12 cellular contexts compared by ENCODE assay signal in genomic region chr1:233357595-233358446, GRCh38. TPM values are rescaled to one million over a fixed set of nuclear protein-coding genes. Genes with fewer than 3 reads are reported as not detected.
DNase-seq lines count a peak whose midpoint lies in the region; ATAC-seq and TF ChIP-seq lines count a peak whose summit lies in the region.
"Had no signal": no experiment of that assay in that cellular context is flagged by ENCODE, and none has a peak within 500 bp of the region (broad histone marks: within the 10 kb centered on the region; RNA-seq: fewer than 3 reads in every experiment).

No MANE protein-coding gene starts in this region.

- H3K27me3 Mint-ChIP-seq in natural killer cell treated with Interleukin-12 subunit alpha and Interleukin-12 subunit beta and Interleukin-15 and Interleukin-18, amount 100 ng/mL, for 72 hours = peaks cover 9 to 18% of the 10 kb centered on the region in 2 donors
- H3K27me3 Mint-ChIP-seq in natural killer cell (ENCODE audit: low read depth in 2 of 2) = peaks cover 9 to 10% of the 10 kb centered on the region in 2 donors

- peak; percentile 70 to 92 for ATAC-seq in natural killer cell treated with Interleukin-12 subunit alpha and Interleukin-12 subunit beta and Interleukin-15 and Interleukin-18, amount 100 ng/mL, for 72 hours
- ATAC-seq in natural killer cell = no peak
- ATAC-seq in body of pancreas = no peak
- peak; percentile 90 for ATAC-seq in stimulated activated effector memory CD8-positive, alpha-beta T cell treated with anti-CD3 and anti-CD28 coated beads, Interleukin-12 subunit alpha, Interleukin-12 subunit beta, amount 100 ng/mL, for 72 hours

- H3F3A ChIP-seq in smooth muscle cell (ENCODE audit: low read depth) = no peaks in the 10 kb centered on the region

- peak overlapping the region in 1 of 2 donors; percentile 41 for H3K27ac Mint-ChIP-seq in natural killer cell treated with Interleukin-12 subunit alpha and Interleukin-12 subunit beta and Interleukin-15 and Interleukin-18, amount 100 ng/mL, for 72 hours
- no peak overlapping the region for H3K27ac Mint-ChIP-seq in natural killer cell
- peak overlapping the region; percentile 76 for H3K27ac Mint-ChIP-seq in stimulated activated effector memory CD8-positive, alpha-beta T cell treated with anti-CD3 and anti-CD28 coated beads, Interleukin-12 subunit alpha, Interleukin-12 subunit beta, amount 100 ng/mL, for 72 hours

- H3K4me2 ChIP-seq in Karpas-422 (ENCODE audit: low read depth, low read length, poor library complexity, severe bottlenecking) (no peak overlapping the region), smooth muscle cell (no peak overlapping the region)

- H3K27me3 ChIP-seq in Karpas-422 (ENCODE audit: low read length) = no peaks in the 10 kb centered on the region
- H3K27me3 ChIP-seq in body of pancreas = no peaks in the 10 kb centered on the region
- H3K27me3 ChIP-seq in smooth muscle cell (ENCODE audit: low read depth) = peaks cover 5% of the 10 kb centered on the region

- H3K9me3 ChIP-seq in Karpas-422 (ENCODE audit: low read length) (no peaks in the 10 kb centered on the region), body of pancreas (no peaks in the 10 kb centered on the region), smooth muscle cell (replicated peaks; ENCODE audit: low read depth) (no peaks in the 10 kb centered on the region)
- H3K9me3 ChIP-seq: sigmoid colon, thoracic aorta had no signal

- in situ Hi-C loops in GM13977 (cut with MboI; ENCODE audit: low pct_unique_long_range_greater_than_20kb, low sequenced_read_pairs, unreplicated experiment) = no loop called here

- peaks cover 3 to 11% of the 10 kb centered on the region in 2 donors for H3K4me1 Mint-ChIP-seq in natural killer cell treated with Interleukin-12 subunit alpha and Interleukin-12 subunit beta and Interleukin-15 and Interleukin-18, amount 100 ng/mL, for 72 hours (ENCODE audit: low read depth in 2 of 2)
- H3K4me1 Mint-ChIP-seq in natural killer cell = peaks cover 0 to 5% of the 10 kb centered on the region in 2 donors
- peaks cover 29% of the 10 kb centered on the region for H3K4me1 Mint-ChIP-seq in stimulated activated effector memory CD8-positive, alpha-beta T cell treated with anti-CD3 and anti-CD28 coated beads, Interleukin-12 subunit alpha, Interleukin-12 subunit beta, amount 100 ng/mL, for 72 hours

- no peaks in the 10 kb centered on the region for H3K9me3 Mint-ChIP-seq in natural killer cell treated with Interleukin-12 subunit alpha and Interleukin-12 subunit beta and Interleukin-15 and Interleukin-18, amount 100 ng/mL, for 72 hours
- H3K9me3 Mint-ChIP-seq in natural killer cell = no peaks in the 10 kb centered on the region
- peaks cover 4% of the 10 kb centered on the region for H3K9me3 Mint-ChIP-seq in stimulated activated effector memory CD8-positive, alpha-beta T cell treated with anti-CD3 and anti-CD28 coated beads, Interleukin-12 subunit alpha, Interleukin-12 subunit beta, amount 100 ng/mL, for 72 hours

- no peak for TF ChIP-seq CTCF in natural killer cell (IDR thresholded peaks at IDR 0.05)
- no peak for TF ChIP-seq CTCF in body of pancreas (IDR thresholded peaks at IDR 0.05)
- no peak for TF ChIP-seq CTCF in GM13977 (IDR thresholded peaks at IDR 0.05; ENCODE audit: extremely low read depth, insufficient read depth, missing control alignments)
- no peak for TF ChIP-seq CTCF in smooth muscle cell (IDR thresholded peaks at IDR 0.05; ENCODE audit: borderline replicate concordance, insufficient read depth, poor library complexity, severe bottlenecking)

- H3K36me3 Mint-ChIP-seq in natural killer cell treated with Interleukin-12 subunit alpha and Interleukin-12 subunit beta and Interleukin-15 and Interleukin-18, amount 100 ng/mL, for 72 hours = no peaks in the 10 kb centered on the region
- no peaks in the 10 kb centered on the region for H3K36me3 Mint-ChIP-seq in natural killer cell
- no peaks in the 10 kb centered on the region for H3K36me3 Mint-ChIP-seq in stimulated activated effector memory CD8-positive, alpha-beta T cell treated with anti-CD3 and anti-CD28 coated beads, Interleukin-12 subunit alpha, Interleukin-12 subunit beta, amount 100 ng/mL, for 72 hours

- no peak for DNase-seq in natural killer cell treated with Interleukin-12 subunit alpha and Interleukin-12 subunit beta and Interleukin-15 and Interleukin-18, amount 100 ng/mL, for 72 hours (ENCODE audit: low spot score)
- DNase-seq in natural killer cell = no peak
- DNase-seq in Karpas-422 = peak; percentile 59
- DNase-seq in body of pancreas = no peak
- peak in 1 of 2 donors; percentile 53 for DNase-seq in stimulated activated effector memory CD8-positive, alpha-beta T cell treated with anti-CD3 and anti-CD28 coated beads, Interleukin-12 subunit alpha, Interleukin-12 subunit beta, amount 100 ng/mL, for 72 hours (ENCODE audit: low spot score in 2 of 2)
- DNase-seq in GM13977 (ENCODE audit: low spot score) = no peak
- no peak for DNase-seq in smooth muscle cell (lab: John Stamatoyannopoulos, UW; ENCODE audit: unreplicated experiment)
- no peak for DNase-seq in islet precursor cell
- DNase-seq: Kasumi-1, NCI-H1436, sigmoid colon had no signal

- no peaks in the 10 kb centered on the region for H3K9me2 ChIP-seq in Karpas-422 (replicated peaks; ENCODE audit: insufficient read depth, low read length)

- WGBS in body of pancreas, 2 donors = 83 to 87% methylated on average over 6 of the region's 6 CpGs
- 91% methylated on average over 6 of the region's 6 CpGs for WGBS in smooth muscle cell (ENCODE audit: low lambda C conversion rate)

- no peaks in the 10 kb centered on the region for H3K36me3 ChIP-seq in Karpas-422 (ENCODE audit: insufficient read depth, low read length)
- H3K36me3 ChIP-seq in body of pancreas (replicated peaks in 1 of 2; ENCODE audit: insufficient read depth in 1 of 2, low read depth in 2 of 2) = peaks cover 0 to 4% of the 10 kb centered on the region in 2 donors
- no peaks in the 10 kb centered on the region for H3K36me3 ChIP-seq in smooth muscle cell (ENCODE audit: low read depth)
- H3K36me3 ChIP-seq: sigmoid colon, thoracic aorta had no signal

- H3K4me1 ChIP-seq in Karpas-422 (ENCODE audit: low read length) (peaks cover 12% of the 10 kb centered on the region), body of pancreas (peaks cover 68% of the 10 kb centered on the region), smooth muscle cell (ENCODE audit: low read depth) (no peaks in the 10 kb centered on the region)
- H3K4me1 ChIP-seq: sigmoid colon had no signal

- H4K20me1 ChIP-seq in Karpas-422 (ENCODE audit: insufficient read depth, low read depth, low read length) (no peaks in the 10 kb centered on the region), smooth muscle cell (ENCODE audit: low read depth) (no peaks in the 10 kb centered on the region)

- H3K4me3 ChIP-seq in Karpas-422 (ENCODE audit: low read length) (no peak overlapping the region), body of pancreas (no peak overlapping the region), smooth muscle cell (no peak overlapping the region)
- H3K4me3 ChIP-seq: sigmoid colon, thoracic aorta had no signal

- no peak for TF ChIP-seq POLR2A in body of pancreas (IDR thresholded peaks at IDR 0.05)

- H3K9ac ChIP-seq in Karpas-422 (ENCODE audit: low read length) (no peak overlapping the region), smooth muscle cell (ENCODE audit: low read depth) (no peak overlapping the region)

- peak overlapping the region; percentile 45 for H3K4me3 Mint-ChIP-seq in natural killer cell treated with Interleukin-12 subunit alpha and Interleukin-12 subunit beta and Interleukin-15 and Interleukin-18, amount 100 ng/mL, for 72 hours
- H3K4me3 Mint-ChIP-seq in natural killer cell = no peak overlapping the region
- peak overlapping the region; percentile 25 for H3K4me3 Mint-ChIP-seq in stimulated activated effector memory CD8-positive, alpha-beta T cell treated with anti-CD3 and anti-CD28 coated beads, Interleukin-12 subunit alpha, Interleukin-12 subunit beta, amount 100 ng/mL, for 72 hours

- no peaks in the 10 kb centered on the region for H3K79me2 ChIP-seq in Karpas-422 (ENCODE audit: low read length)
- no peaks in the 10 kb centered on the region for H3K79me2 ChIP-seq in smooth muscle cell (ENCODE audit: low read depth)

- no peak overlapping the region for H2AFZ ChIP-seq in Karpas-422 (ENCODE audit: low read length)
- no peak overlapping the region for H2AFZ ChIP-seq in smooth muscle cell (ENCODE audit: low read depth)

- H3K27ac ChIP-seq in Karpas-422 (ENCODE audit: low read length) (no peak overlapping the region), body of pancreas (peak overlapping the region in 3 of 4 donors; percentile 3 to 77 (median 60)), smooth muscle cell (ENCODE audit: low read depth) (no peak overlapping the region)
- H3K27ac ChIP-seq: sigmoid colon, thoracic aorta had no signal

- intact Hi-C loops in natural killer cell (cut with micrococcal nuclease) = no loop called here
- intact Hi-C loops in body of pancreas (cut with DNase I) = no loop called here

RNA-seq across cellular contexts. Expression of gene MAP3K21, which starts 30.3 kb away (rescaled TPM):
- total RNA-seq in natural killer cell treated with Interleukin-12 subunit alpha and Interleukin-12 subunit beta and Interleukin-15 and Interleukin-18, amount 100 ng/mL, for 72 hours = 1 to 10 TPM in 1 of 2 donors, under 1 TPM in 1; 0.64 to 3.0 TPM
- total RNA-seq in natural killer cell (under 1 TPM; 0.14 to 0.70 (median 0.27) TPM), body of pancreas (10 to 100 TPM; 40.2 to 62.3 TPM), smooth muscle cell (2.2 and 2.4 TPM in 2 replicates)
- total RNA-seq in Karpas-422 (2014; rRNA removed; shearing (Covaris generic); ENCODE audit: low replicate concordance) = 2.2 and 3.4 TPM in 2 replicates
- 0.40 and 2.0 TPM in 2 replicates for polyA plus RNA-seq in smooth muscle cell

Comparison
In these comparisons a context has a peak if more than half of its experiments do, and no peak if none do; other contexts are left out.
1. ATAC-seq: peak in natural killer cell treated with Interleukin-12 subunit alpha and Interleukin-12 subunit beta and Interleukin-15 and Interleukin-18, amount 100 ng/mL, for 72 hours (2 of 2) and stimulated activated effector memory CD8-positive, alpha-beta T cell treated with anti-CD3 and anti-CD28 coated beads, Interleukin-12 subunit alpha, Interleukin-12 subunit beta, amount 100 ng/mL, for 72 hours (single experiment); none in natural killer cell (0 of 3) and body of pancreas (single experiment).
2. H3K27ac ChIP-seq: peak in body of pancreas (3 of 4); none in Karpas-422 (single experiment) and smooth muscle cell (single experiment).